29 cellular contexts compared by ENCODE assay signal in genomic region chr17:71109697-71110096, GRCh38.
"Had no signal": no experiment of that assay in that cellular context is flagged by ENCODE, and none has a peak within 500 bp of the region (broad histone marks: within the 10 kb centered on the region; RNA-seq: fewer than 3 reads in every experiment).

No MANE protein-coding gene starts in this region.

- H3K4me1 ChIP-seq: colonic mucosa, esophagus muscularis mucosa, heart right ventricle, lower lobe of right lung, transverse colon, upper lobe of right lung, uterus had no signal

- H3K4me2 ChIP-seq: smooth muscle cell had no signal

- H3K4me3 ChIP-seq: colonic mucosa, esophagus muscularis mucosa, heart right ventricle, lower lobe of right lung, pancreas, smooth muscle cell, suprapubic skin, transverse colon, upper lobe of right lung, uterus had no signal

- FAIRE-seq: endothelial cell of umbilical vein had no signal

- H3K36me3 ChIP-seq: colonic mucosa, esophagus muscularis mucosa, heart right ventricle, lower lobe of right lung, neutrophil, pancreas, suprapubic skin, transverse colon, upper lobe of right lung, uterus had no signal

- DNase-seq: colonic mucosa; dermis blood vessel endothelial cell; effector memory CD4-positive, alpha-beta T cell; foreskin melanocyte; glutamatergic neuron; heart right ventricle; hippocampal formation; islet precursor cell; kidney glomerular epithelial cell; left colon; left ventricle myocardium superior; lower lobe of right lung; natural killer cell; pancreas; stimulated activated CD4-positive, alpha-beta T cell treated with anti-CD3 and anti-CD28 coated beads, Interleukin-12 subunit alpha, Interleukin-12 subunit beta, amount 100 ng/mL, for 4 hours; stimulated activated CD4-positive, alpha-beta T cell treated with anti-CD3 and anti-CD28 coated beads, Interleukin-1b, Interleukin-23, amount 100 ng/mL, for 48 hours; stimulated activated CD4-positive, alpha-beta T cell treated with anti-CD3 and anti-CD28 coated beads, Interleukin-4, amount 100 ng/mL, for 1 hour; stimulated activated CD8-positive, alpha-beta memory T cell treated with anti-CD3 and anti-CD28 coated beads, Interleukin-4, amount 100 ng/mL, for 48 hours; stimulated activated naive CD4-positive, alpha-beta T cell; stimulated activated naive CD8-positive, alpha-beta T cell treated with anti-CD3 and anti-CD28 coated beads, Interleukin-15, amount 100 ng/mL, for 72 hours; transverse colon; upper lobe of right lung; uterus had no signal

- H3K27ac ChIP-seq: colonic mucosa, esophagus muscularis mucosa, heart right ventricle, lower lobe of right lung, neutrophil, pancreas, suprapubic skin, transverse colon, upper lobe of right lung, uterus had no signal

- H3K27me3 ChIP-seq: colonic mucosa, neutrophil, pancreas, suprapubic skin, transverse colon, upper lobe of right lung, uterus had no signal

- ATAC-seq: heart right ventricle; left colon; left ventricle myocardium superior; lower lobe of right lung; natural killer cell; pancreas; sciatic nerve; stimulated activated naive CD8-positive, alpha-beta T cell treated with anti-CD3 and anti-CD28 coated beads, Interleukin-15, amount 100 ng/mL, for 72 hours; upper lobe of right lung had no signal

- H3K9me3 ChIP-seq: colonic mucosa, esophagus muscularis mucosa, lower lobe of right lung, neutrophil, pancreas, suprapubic skin, transverse colon, upper lobe of right lung, uterus had no signal
